28 cellular contexts compared by ENCODE assay signal in genomic region chr10:43694526-43694925, GRCh38.
"Had no signal": no experiment of that assay in that cellular context is flagged by ENCODE, and none has a peak within 500 bp of the region (broad histone marks: within the 10 kb centered on the region; RNA-seq: fewer than 3 reads in every experiment).

No MANE protein-coding gene starts in this region.

- H3K36me3 ChIP-seq: esophagus squamous epithelium, ovary, sigmoid colon, thoracic aorta, tibial nerve, vagina had no signal

- H3K4me1 Mint-ChIP-seq: memory B cell; stimulated activated memory B cell treated with anti-CD40 and anti-IgM and Interleukin-4, amounts not matched to agents 10 μg/mL and 1 μg/mL and 100 μg/mL, for 72 hours had no signal

- H3K27ac Mint-ChIP-seq: immature natural killer cell; memory B cell; mesothelial cell of epicardium; naive B cell; nephron progenitor cell; stimulated activated memory B cell treated with anti-CD40 and anti-IgM and Interleukin-4, amounts not matched to agents 10 μg/mL and 1 μg/mL and 100 μg/mL, for 72 hours had no signal

- H3K4me3 Mint-ChIP-seq: immature natural killer cell; memory B cell; mesothelial cell of epicardium; nephron progenitor cell; stimulated activated memory B cell treated with anti-CD40 and anti-IgM and Interleukin-4, amounts not matched to agents 10 μg/mL and 1 μg/mL and 100 μg/mL, for 72 hours had no signal

- DNase-seq: dermis blood vessel endothelial cell; effector memory CD4-positive, alpha-beta T cell; erythroblast; esophagus squamous epithelium; foreskin melanocyte; glutamatergic neuron; hypothalamus; immature natural killer cell; islet precursor cell; kidney glomerular epithelial cell; mucosa of descending colon; naive B cell; nephron progenitor cell; occipital lobe; ovary; psoas muscle; right cardiac atrium; sigmoid colon; stimulated activated CD4-positive, alpha-beta T cell treated with anti-CD3 and anti-CD28 coated beads, Interleukin-4, amount 100 ng/mL, for 4 hours; stimulated activated naive CD8-positive, alpha-beta T cell treated with anti-CD3 and anti-CD28 coated beads, Interleukin-15, Interleukin-2, amounts not matched to agents 100 U/mL and 50 U/mL, for 24 hours had no signal

- H3K36me3 Mint-ChIP-seq: immature natural killer cell; memory B cell; mesothelial cell of epicardium; naive B cell; stimulated activated memory B cell treated with anti-CD40 and anti-IgM and Interleukin-4, amounts not matched to agents 10 μg/mL and 1 μg/mL and 100 μg/mL, for 72 hours had no signal

- H3K4me3 ChIP-seq: coronary artery, esophagus squamous epithelium, lung, mucosa of descending colon, ovary, psoas muscle, sigmoid colon, thoracic aorta, tibial nerve, vagina had no signal

- H3K27me3 ChIP-seq: ovary, sigmoid colon, tibial nerve, vagina had no signal

- H3K27ac ChIP-seq: coronary artery, esophagus squamous epithelium, ovary, psoas muscle, sigmoid colon, thoracic aorta, tibial nerve, vagina had no signal

- H3K9me3 ChIP-seq: esophagus squamous epithelium, mucosa of descending colon, ovary, psoas muscle, sigmoid colon, thoracic aorta, tibial nerve, vagina had no signal

- ATAC-seq: mucosa of descending colon; psoas muscle; right cardiac atrium; stimulated activated memory B cell treated with anti-CD40 and anti-IgM and Interleukin-4, amounts not matched to agents 10 μg/mL and 1 μg/mL and 100 μg/mL, for 72 hours; stimulated activated naive CD8-positive, alpha-beta T cell treated with anti-CD3 and anti-CD28 coated beads, Interleukin-15, Interleukin-2, amounts not matched to agents 100 U/mL and 50 U/mL, for 24 hours had no signal

- H3K9me3 Mint-ChIP-seq: immature natural killer cell; memory B cell; mesothelial cell of epicardium; naive B cell; nephron progenitor cell; stimulated activated memory B cell treated with anti-CD40 and anti-IgM and Interleukin-4, amounts not matched to agents 10 μg/mL and 1 μg/mL and 100 μg/mL, for 72 hours had no signal

- H3K4me1 ChIP-seq: psoas muscle had no signal
